In genomic region chr10:6151087-6151977, GRCh38 we compare ENCODE assay signal across 8 cellular contexts. TPM values are rescaled to one million over a fixed set of nuclear protein-coding genes. Genes with fewer than 3 reads are reported as not detected.
DNase-seq lines count a peak whose midpoint lies in the region; ATAC-seq lines count a peak whose summit lies in the region.

No MANE protein-coding gene starts in this region.

- H2AK5ac ChIP-seq in trophoblast cell (ENCODE audit: low read length), result no peak overlapping the region

- H3K36me3 ChIP-seq in trophoblast cell (ENCODE audit: control insufficient read depth in 1 of 2, insufficient read depth in 2 of 2, low read length in 2 of 2), result no peaks in the 10 kb centered on the region

- H2BK12ac ChIP-seq in trophoblast cell (ENCODE audit: low read length), result no peak overlapping the region

- H4K8ac ChIP-seq in trophoblast cell (ENCODE audit: low read depth, low read length), result no peak overlapping the region

- no peak overlapping the region for H2AFZ ChIP-seq in trophoblast cell (ENCODE audit: insufficient read depth, low read length, poor library complexity)

- no CpG with 5 or more reads among the region's 22 CpGs for WGBS in trophoblast cell (ENCODE audit: extremely low coverage, insufficient coverage, insufficient read length)

- no peaks in the 10 kb centered on the region for H3K79me2 ChIP-seq in trophoblast cell (ENCODE audit: control insufficient read depth, insufficient read depth, low read length, poor library complexity)

- peak overlapping the region; percentile 44 for H3K4me2 ChIP-seq in trophoblast cell (ENCODE audit: low read length)

- H3K14ac ChIP-seq in trophoblast cell (ENCODE audit: low read length), result no peak overlapping the region

- no peak overlapping the region for H4K91ac ChIP-seq in trophoblast cell (ENCODE audit: low read depth, low read length)

- peaks cover 4% of the 10 kb centered on the region for H3K9me3 ChIP-seq in trophoblast cell (ENCODE audit: insufficient read depth, low read depth, low read length)

- DNase-seq in stimulated activated CD4-positive, alpha-beta T cell treated with anti-CD3 and anti-CD28 coated beads, Interleukin-2, amount 100 ng/mL, for 24 hours, result peak; percentile 45 to 58
- no peak for DNase-seq in stimulated activated CD4-positive, alpha-beta T cell treated with anti-CD3 and anti-CD28 coated beads, Interleukin-2, amount 100 ng/mL, for 48 hours
- DNase-seq in NCI-H2227 treated with DMSO at 0.1 percent for 48 hours (lab: John Stamatoyannopoulos, UW) (peak; percentile 36), cardiac septum (ENCODE audit: low spot score) (peak; percentile 88), trophoblast cell (peak; percentile 43 to 66), NCI-H526 treated with DMSO at 0.1 percent for 48 hours (lab: John Stamatoyannopoulos, UW) (no peak)

- H3K9ac ChIP-seq in trophoblast cell (ENCODE audit: low read length), result no peak overlapping the region

- H2BK120ac ChIP-seq in trophoblast cell (ENCODE audit: insufficient read depth, low read length, poor library complexity), result no peak overlapping the region

- H4K12ac ChIP-seq in trophoblast cell (ENCODE audit: low read depth, low read length), result no peak overlapping the region

- H3K27ac ChIP-seq in trophoblast cell (ENCODE audit: low read depth, low read length), result no peak overlapping the region

- peak overlapping the region; percentile 69 for H3K4me3 Mint-ChIP-seq in activated naive CD8-positive, alpha-beta T cell

- intact Hi-C loops in cardiac septum (cut with DNase I), result no loop called here

- no peak overlapping the region for H3K4ac ChIP-seq in trophoblast cell (ENCODE audit: low read depth, low read length)

- H3K4me1 Mint-ChIP-seq in activated naive CD8-positive, alpha-beta T cell (ENCODE audit: low read depth), result peaks cover 51% of the 10 kb centered on the region

- no peak overlapping the region for H3K27ac Mint-ChIP-seq in activated naive CD8-positive, alpha-beta T cell

- no peak overlapping the region for H3K23ac ChIP-seq in trophoblast cell (ENCODE audit: low read length)

- no peak overlapping the region for H2BK5ac ChIP-seq in trophoblast cell (ENCODE audit: low read depth, low read length, poor library complexity)

- peak; percentile 83 for ATAC-seq in HG02588 (IDR thresholded peaks at IDR 0.05; ENCODE audit: unreplicated experiment)

- H3K36me3 Mint-ChIP-seq in activated naive CD8-positive, alpha-beta T cell, result peaks cover 5% of the 10 kb centered on the region

- H3K27me3 Mint-ChIP-seq in activated naive CD8-positive, alpha-beta T cell, result no peaks in the 10 kb centered on the region

- no peaks in the 10 kb centered on the region for H3K9me3 Mint-ChIP-seq in activated naive CD8-positive, alpha-beta T cell (ENCODE audit: low read depth)

- H3K4me3 ChIP-seq in trophoblast cell (ENCODE audit: low read depth, low read length), result no peak overlapping the region

- no peaks in the 10 kb centered on the region for H3K79me1 ChIP-seq in trophoblast cell (ENCODE audit: low read length)

- H3K27me3 ChIP-seq in trophoblast cell (ENCODE audit: insufficient read depth, low read length), result no peaks in the 10 kb centered on the region

- peaks cover 3 to 15% of the 10 kb centered on the region in 2 experiments for H3K4me1 ChIP-seq in trophoblast cell (ENCODE audit: control insufficient read depth in 1 of 2, insufficient read depth in 2 of 2, low read length in 2 of 2)

- H3K18ac ChIP-seq in trophoblast cell (ENCODE audit: low read length), result peak overlapping the region; percentile 7

RNA-seq across cellular contexts. Expression of gene PFKFB3, which starts 51.4 kb away (rescaled TPM):
- 13.8 TPM for total RNA-seq in cardiac septum
- polyA plus RNA-seq in trophoblast cell (2013), result 45.0 and 46.4 TPM in 2 replicates

Comparison
In these comparisons a context has a peak if more than half of its experiments do, and no peak if none do; other contexts are left out.
1. DNase-seq: peak in stimulated activated CD4-positive, alpha-beta T cell treated with anti-CD3 and anti-CD28 coated beads, Interleukin-2, amount 100 ng/mL, for 24 hours (2 of 2), NCI-H2227 treated with DMSO at 0.1 percent for 48 hours (single experiment), cardiac septum (single experiment) and trophoblast cell (2 of 2); none in stimulated activated CD4-positive, alpha-beta T cell treated with anti-CD3 and anti-CD28 coated beads, Interleukin-2, amount 100 ng/mL, for 48 hours (0 of 2) and NCI-H526 treated with DMSO at 0.1 percent for 48 hours (single experiment).